35 cellular contexts compared by ENCODE assay signal in genomic region chr5:55051357-55051756, GRCh38. TPM values are rescaled to one million over a fixed set of nuclear protein-coding genes. Genes with fewer than 3 reads are reported as not detected.
"Had no signal": no experiment of that assay in that cellular context is flagged by ENCODE, and none has a peak within 500 bp of the region (broad histone marks: within the 10 kb centered on the region; RNA-seq: fewer than 3 reads in every experiment).

No MANE protein-coding gene starts in this region.

- H3K4me3 Mint-ChIP-seq: activated B cell treated with CpG ODN at 0.5 μM for 24 hours; activated CD4-positive, alpha-beta memory T cell treated with anti-CD3 and anti-CD28 coated beads for 36 hours; activated CD8-positive, alpha-beta T cell treated with anti-CD3 and anti-CD28 coated beads for 36 hours; activated naive CD4-positive, alpha-beta T cell treated with anti-CD3 and anti-CD28 coated beads, Interleukin-2, amount 10 ng/mL, durations not matched to agents 7 days and 5 days; activated naive CD4-positive, alpha-beta T cell treated with anti-CD3 and anti-CD28 coated beads, Interleukin-2, amount 50 U/mL, for 24 hours; activated naive CD8-positive, alpha-beta T cell; activated naive CD8-positive, alpha-beta T cell treated with anti-CD3 and anti-CD28 coated beads, Interleukin-2, amount 10 ng/mL, durations not matched to agents 7 days and 5 days; activated naive CD8-positive, alpha-beta T cell treated with anti-CD3 and anti-CD28 coated beads, Interleukin-2, amount 50 U/mL, for 24 hours; activated T-cell treated with anti-CD3 and anti-CD28 coated beads, Interleukin-2, amount 50 U/mL, for 4 hours; activated T-helper 1 cell treated with anti-CD3 and anti-CD28 coated beads, Interleukin-12 subunit alpha, Interleukin-12 subunit beta, Interleukin-2, Interleukin-4 antibody, amounts not matched to agents 30 ng/mL and 10 ng/mL and 1 ng/mL, durations not matched to agents 14 hours and 24 hours and 36 hours; brain; central memory CD8-positive, alpha-beta T cell; T-helper 1 cell treated with Interleukin-12 subunit alpha and Interleukin-12 subunit beta and Interleukin-4 antibody, amounts not matched to agents 30 μg/mL and 1 μg/mL, for 36 hours; T-helper 2 cell treated with Interferon-gamma antibody and Interleukin-4, amounts not matched to agents 5 μg/mL and 100 μg/mL, for 36 hours had no signal

- H3K27me3 Mint-ChIP-seq: activated B cell treated with CpG ODN at 0.5 μM for 24 hours; activated CD4-positive, alpha-beta memory T cell treated with anti-CD3 and anti-CD28 coated beads for 36 hours; activated CD8-positive, alpha-beta T cell treated with anti-CD3 and anti-CD28 coated beads for 36 hours; activated naive CD4-positive, alpha-beta T cell treated with anti-CD3 and anti-CD28 coated beads, Interleukin-2, amount 50 U/mL, for 24 hours; activated naive CD8-positive, alpha-beta T cell; activated naive CD8-positive, alpha-beta T cell treated with anti-CD3 and anti-CD28 coated beads, Interleukin-2, amount 50 U/mL, for 24 hours; brain; central memory CD8-positive, alpha-beta T cell had no signal

- H3K4me1 ChIP-seq: ascending aorta had no signal

- FAIRE-seq: bronchial epithelial cell, TTC549 had no signal

- H3K27ac ChIP-seq: ascending aorta, cardiac muscle cell, VCaP had no signal

- DNase-seq: activated B cell treated with CpG ODN at 0.5 μM for 24 hours; activated CD4-positive, alpha-beta memory T cell treated with anti-CD3 and anti-CD28 coated beads for 36 hours; activated CD4-positive, alpha-beta T cell treated with anti-CD3 and anti-CD28 coated beads for 48 hours; activated CD4-positive, alpha-beta T cell treated with anti-CD3 and anti-CD28 coated beads, Interleukin-2, amount 50 U/mL, for 1 hour; activated CD4-positive, CD25-positive, alpha-beta regulatory T cell treated with anti-CD3 and anti-CD28 coated beads, Interleukin-2, amount 50 U/mL, for 72 hours; activated CD8-positive, alpha-beta memory T cell treated with anti-CD3 and anti-CD28 coated beads, Interleukin-2, amount 50 U/mL, for 4 hours; activated CD8-positive, alpha-beta T cell treated with anti-CD3 and anti-CD28 coated beads for 36 hours; activated effector memory CD4-positive, alpha-beta T cell treated with Interleukin-2 at 50 U/mL for 16 hours; activated gamma-delta T cell; activated naive CD4-positive, alpha-beta T cell treated with anti-CD3 and anti-CD28 coated beads, Interleukin-2, amount 10 ng/mL, durations not matched to agents 7 days and 5 days; activated naive CD4-positive, alpha-beta T cell treated with Interleukin-2 at 50 U/mL for 16 hours; activated naive CD8-positive, alpha-beta T cell treated with anti-CD3 and anti-CD28 coated beads, Interleukin-2, amount 10 ng/mL, durations not matched to agents 7 days and 5 days; activated naive CD8-positive, alpha-beta T cell treated with anti-CD3 and anti-CD28 coated beads, Interleukin-2, amount 50 U/mL, for 24 hours; activated T-cell treated with anti-CD3 and anti-CD28 coated beads for 4 hours; activated T-cell treated with anti-CD3 and anti-CD28 coated beads, Interleukin-2, amount 50 U/mL, for 1 hour; activated T-cell treated with anti-CD3 and anti-CD28 coated beads, Interleukin-2, amount 50 U/mL, for 4 hours; activated T-cell treated with anti-CD3 and anti-CD28 coated beads, Interleukin-2, amount 50 U/mL, for 72 hours; amygdala; anterior cingulate cortex; caudate nucleus; SW 1271; T-helper 9 cell had no signal

- H3K36me3 Mint-ChIP-seq: brain had no signal

- H3K9me3 ChIP-seq: ascending aorta had no signal

- H3K4me1 Mint-ChIP-seq: activated B cell treated with CpG ODN at 0.5 μM for 24 hours; activated naive CD4-positive, alpha-beta T cell treated with anti-CD3 and anti-CD28 coated beads, Interleukin-2, amount 50 U/mL, for 24 hours; brain had no signal

- H3K27ac Mint-ChIP-seq: activated B cell treated with CpG ODN at 0.5 μM for 24 hours; activated CD4-positive, alpha-beta memory T cell treated with anti-CD3 and anti-CD28 coated beads for 36 hours; activated CD8-positive, alpha-beta T cell treated with anti-CD3 and anti-CD28 coated beads for 36 hours; activated naive CD8-positive, alpha-beta T cell; activated naive CD8-positive, alpha-beta T cell treated with anti-CD3 and anti-CD28 coated beads, Interleukin-2, amount 10 ng/mL, durations not matched to agents 7 days and 5 days; activated naive CD8-positive, alpha-beta T cell treated with anti-CD3 and anti-CD28 coated beads, Interleukin-2, amount 50 U/mL, for 24 hours; activated T-cell treated with anti-CD3 and anti-CD28 coated beads, Interleukin-2, amount 50 U/mL, for 72 hours; activated T-helper 1 cell treated with anti-CD3 and anti-CD28 coated beads, Interleukin-12 subunit alpha, Interleukin-12 subunit beta, Interleukin-2, Interleukin-4 antibody, amounts not matched to agents 30 ng/mL and 10 ng/mL and 1 ng/mL, durations not matched to agents 14 hours and 24 hours and 36 hours; activated T-helper 2 cell treated with anti-CD3 and anti-CD28 coated beads, Interferon-gamma antibody, Interleukin-2, Interleukin-4, amounts not matched to agents 10 μg/mL and 5 μg/mL and 100 μg/mL, durations not matched to agents 14 hours and 24 hours and 36 hours; brain; T-helper 1 cell treated with Interleukin-12 subunit alpha and Interleukin-12 subunit beta and Interleukin-4 antibody, amounts not matched to agents 30 μg/mL and 1 μg/mL, for 36 hours; T-helper 2 cell treated with Interferon-gamma antibody and Interleukin-4, amounts not matched to agents 5 μg/mL and 100 μg/mL, for 36 hours had no signal

- H3K27me3 ChIP-seq: ascending aorta, cardiac muscle cell had no signal

- ATAC-seq: activated CD8-positive, alpha-beta T cell treated with anti-CD3 and anti-CD28 coated beads for 36 hours; activated naive CD8-positive, alpha-beta T cell treated with anti-CD3 and anti-CD28 coated beads, Interleukin-2, amount 50 U/mL, for 24 hours; activated T-cell treated with anti-CD3 and anti-CD28 coated beads, Interleukin-2, amount 50 U/mL, for 4 hours had no signal

- H3K36me3 ChIP-seq: ascending aorta, cardiac muscle cell had no signal

- H3K4me3 ChIP-seq: ascending aorta, cardiac muscle cell had no signal

RNA-seq across cellular contexts. Expression of gene GZMK, which starts 27.3 kb away (rescaled TPM):
- total RNA-seq: activated B cell treated with CpG ODN at 0.5 μM for 24 hours, ascending aorta, bronchial epithelial cell, cardiac muscle cell had no signal
- polyA plus RNA-seq: cardiac muscle cell had no signal

RNA-seq across cellular contexts. Expression of gene GZMA, which starts 51.1 kb away (rescaled TPM):
- total RNA-seq: activated B cell treated with CpG ODN at 0.5 μM for 24 hours, ascending aorta, bronchial epithelial cell, cardiac muscle cell had no signal
- polyA plus RNA-seq: cardiac muscle cell had no signal
